In the genomic region with DNA sequence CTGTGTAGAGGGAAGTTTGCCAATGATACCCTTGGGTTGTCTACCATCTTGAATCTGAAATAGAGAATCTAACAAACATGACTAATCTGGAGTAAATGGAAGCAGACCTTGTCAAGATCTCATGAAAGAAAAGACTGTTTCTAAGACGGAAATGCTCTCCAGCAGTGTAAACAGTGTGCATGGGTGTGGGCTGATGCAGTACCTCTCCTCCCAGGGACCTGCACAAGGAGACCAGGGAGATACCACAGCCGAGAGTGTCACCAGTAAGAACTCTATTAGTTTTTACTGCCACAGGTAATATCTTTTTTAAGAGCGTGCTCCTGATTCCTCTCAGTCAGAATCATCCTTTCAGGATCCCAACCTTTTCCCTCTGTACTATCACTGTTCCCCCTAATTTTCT, we compare ENCODE assay signal across 14 cellular contexts.
"Had no signal": no experiment of that assay in that cellular context is flagged by ENCODE, and none has a peak within 500 bp of the region (broad histone marks: within the 10 kb centered on the region; RNA-seq: fewer than 3 reads in every experiment).

No MANE protein-coding gene starts in this region.

- H3K9me3 ChIP-seq: esophagus muscularis mucosa, gastroesophageal sphincter, stomach had no signal

- H3K36me3 ChIP-seq: gastroesophageal sphincter, neutrophil, stomach, thoracic aorta had no signal

- H3K27me3 ChIP-seq: esophagus muscularis mucosa, gastroesophageal sphincter, neutrophil, stomach had no signal

- H3K4me3 ChIP-seq: esophagus muscularis mucosa, gastroesophageal sphincter, skin epidermis, stomach, thoracic aorta had no signal

- ATAC-seq: effector memory CD8-positive, alpha-beta T cell; gastroesophageal sphincter; sciatic nerve had no signal

- H3K27me3 Mint-ChIP-seq: dendritic cell treated with granulocyte-macrophage colony-stimulating factor and Interleukin-4, amounts not matched to agents 40 ng/mL and 50 ng/mL, for 4 days; effector memory CD8-positive, alpha-beta T cell; type B pancreatic cell had no signal

- FAIRE-seq: urothelium cell line had no signal

- DNase-seq: effector memory CD8-positive, alpha-beta T cell; glutamatergic neuron; stimulated activated naive CD4-positive, alpha-beta T cell; stomach; substantia nigra had no signal

- H3K4me1 ChIP-seq: esophagus muscularis mucosa, gastroesophageal sphincter had no signal

- H3K27ac Mint-ChIP-seq: dendritic cell treated with granulocyte-macrophage colony-stimulating factor and Interleukin-4, amounts not matched to agents 40 ng/mL and 50 ng/mL, for 4 days; effector memory CD8-positive, alpha-beta T cell had no signal

- H3K4me3 Mint-ChIP-seq: dendritic cell treated with granulocyte-macrophage colony-stimulating factor and Interleukin-4, amounts not matched to agents 40 ng/mL and 50 ng/mL, for 4 days; effector memory CD8-positive, alpha-beta T cell; type B pancreatic cell had no signal
